ENCODE assay signal across 6 cellular contexts in the genomic region with DNA sequence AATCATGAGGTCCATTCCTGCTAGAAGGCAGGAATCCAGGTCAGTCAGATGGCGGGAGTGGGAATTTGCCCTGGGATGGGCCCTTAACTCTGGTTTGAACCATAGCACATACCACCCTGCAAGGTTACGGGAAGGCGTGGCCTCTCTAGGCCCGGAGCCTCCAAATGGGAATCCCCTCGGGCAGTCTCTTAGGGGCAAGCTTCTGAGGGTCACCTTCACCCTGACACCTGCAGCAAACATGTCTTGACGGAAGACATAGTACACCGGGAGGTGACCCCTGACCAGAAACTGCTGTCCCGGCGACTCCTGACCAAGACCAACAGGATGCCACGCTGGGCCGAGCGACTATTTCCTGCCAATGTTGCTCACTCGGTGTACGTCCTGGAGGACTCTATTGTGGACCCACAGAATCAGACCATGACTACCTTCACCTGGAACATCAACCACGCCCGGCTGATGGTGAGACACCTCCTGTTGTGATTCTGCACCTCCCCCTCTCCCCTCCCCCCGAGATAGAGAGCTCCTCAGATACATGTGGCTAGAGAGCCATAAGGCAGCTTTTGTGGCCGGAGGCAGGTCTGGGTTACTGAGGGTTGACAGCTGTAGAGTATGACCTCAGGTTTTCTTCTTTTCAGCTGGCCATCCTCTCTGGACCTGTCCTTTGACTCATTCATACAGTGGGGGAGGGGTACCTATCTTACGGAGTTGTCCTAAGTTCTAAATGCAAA.
DNase-seq lines count a peak whose midpoint lies in the region; ATAC-seq and TF ChIP-seq lines count a peak whose summit lies in the region.

No MANE protein-coding gene starts in this region.

- H3K27me3 ChIP-seq in RWPE2 (ENCODE audit: insufficient read depth, poor library complexity, severe bottlenecking) (no peaks in the 10 kb centered on the region), iPS-15b (ENCODE audit: control insufficient read depth, insufficient read depth, low read length) (no peaks in the 10 kb centered on the region)

- no peaks in the 10 kb centered on the region for H3K9me3 ChIP-seq in RWPE2 (ENCODE audit: severe bottlenecking)
- H3K9me3 ChIP-seq in iPS-15b (ENCODE audit: control insufficient read depth, insufficient read depth, low read length): no peaks in the 10 kb centered on the region

- H3K36me3 ChIP-seq in RWPE2 (ENCODE audit: low read depth): peaks cover 41% of the 10 kb centered on the region
- H3K36me3 ChIP-seq in iPS-15b (ENCODE audit: control insufficient read depth, insufficient read depth, low read length): peaks cover 31% of the 10 kb centered on the region

- H3K4me1 ChIP-seq in RWPE2 (ENCODE audit: insufficient read depth, poor library complexity, severe bottlenecking) (peaks cover 28% of the 10 kb centered on the region), iPS-15b (ENCODE audit: control insufficient read depth, insufficient read depth, low read length) (peaks cover 11% of the 10 kb centered on the region)

- ATAC-seq in RWPE2 (ENCODE audit: low read depth) (no peak), HG02970 (IDR thresholded peaks at IDR 0.05; ENCODE audit: low FRiP score, unreplicated experiment) (no peak)

- TF ChIP-seq CTCF in RWPE2 (IDR thresholded peaks at IDR 0.05; ENCODE audit: poor library complexity, severe bottlenecking): no peak

- peak overlapping the region; percentile 75 for H3K27ac ChIP-seq in RWPE2 (ENCODE audit: poor library complexity, severe bottlenecking)

- H3K4me3 ChIP-seq in RWPE2 (ENCODE audit: severe bottlenecking): peak overlapping the region; percentile 83
- H3K4me3 ChIP-seq in iPS-15b (ENCODE audit: low read depth, low read length): peak overlapping the region; percentile 75

- peak overlapping the region; percentile 89 for H3K9ac ChIP-seq in iPS-15b (ENCODE audit: low read depth, low read length)

- DNase-seq in EH (ENCODE audit: low read depth): peak; percentile 27
- no peak for DNase-seq in RWPE2 (ENCODE audit: low spot score)
- no peak for DNase-seq in HCEC 1CT
- no peak for DNase-seq in cerebellar cortex (ENCODE audit: low spot score)
